8 cellular contexts compared by ENCODE assay signal in genomic region chr1:108962681-108963051, GRCh38. TPM values are rescaled to one million over a fixed set of nuclear protein-coding genes. Genes with fewer than 3 reads are reported as not detected.
A peak's percentile ranks its signal among the peaks of the same experiment; 100 is the strongest.
DNase-seq lines count a peak whose midpoint lies in the region; ATAC-seq and TF ChIP-seq lines count a peak whose summit lies in the region.

No MANE protein-coding gene starts in this region.

- peak overlapping the region; percentile 92 for H2AFZ ChIP-seq in smooth muscle cell (ENCODE audit: low read depth)

- H4K20me1 ChIP-seq in smooth muscle cell (ENCODE audit: low read depth), result peaks cover 30% of the 10 kb centered on the region

- intact Hi-C loops in right cardiac atrium (cut with DNase I), result no loop called here

- no peaks in the 10 kb centered on the region for H3K27me3 ChIP-seq in right cardiac atrium (ENCODE audit: control insufficient read depth, insufficient read depth)
- H3K27me3 ChIP-seq in smooth muscle cell (ENCODE audit: low read depth), result no peaks in the 10 kb centered on the region

- WGBS in right cardiac atrium, result 18% methylated on average over 12 of the region's 12 CpGs
- 6% methylated on average over 12 of the region's 12 CpGs for WGBS in smooth muscle cell (ENCODE audit: low lambda C conversion rate)

- H3K4me3 ChIP-seq in LNCaP clone FGC (ENCODE audit: low read depth, low read length), result peak overlapping the region; percentile 75
- H3K4me3 ChIP-seq in right cardiac atrium (ENCODE audit: low read length), result peak overlapping the region; percentile 73
- peak overlapping the region; percentile 72 for H3K4me3 ChIP-seq in smooth muscle cell

- TF ChIP-seq CTCF in LNCaP clone FGC (IDR thresholded peaks at IDR 0.05; ENCODE audit: control insufficient read depth, extremely low read depth, insufficient read depth), result no peak
- TF ChIP-seq CTCF in smooth muscle cell (IDR thresholded peaks at IDR 0.05; ENCODE audit: borderline replicate concordance, insufficient read depth, poor library complexity, severe bottlenecking), result no peak

- H3K27ac ChIP-seq in right cardiac atrium (ENCODE audit: low read length) (peak overlapping the region; percentile 92), smooth muscle cell (ENCODE audit: low read depth) (peak overlapping the region; percentile 82)

- peaks cover 44% of the 10 kb centered on the region for H3K79me2 ChIP-seq in smooth muscle cell (ENCODE audit: low read depth)

- H3K9me3 ChIP-seq in right cardiac atrium (ENCODE audit: control insufficient read depth, low read length) (no peaks in the 10 kb centered on the region), smooth muscle cell (replicated peaks; ENCODE audit: low read depth) (no peaks in the 10 kb centered on the region)

- no peaks in the 10 kb centered on the region for H3F3A ChIP-seq in smooth muscle cell (ENCODE audit: low read depth)

- peaks cover 4% of the 10 kb centered on the region for H3K4me1 ChIP-seq in right cardiac atrium (ENCODE audit: control insufficient read depth, insufficient read depth, low read length)
- peaks cover 9% of the 10 kb centered on the region for H3K4me1 ChIP-seq in smooth muscle cell (ENCODE audit: low read depth)

- DNase-seq in ELF-1 (ENCODE audit: low read depth, low spot score) (peak; percentile 62), LNCaP clone FGC (ENCODE audit: low read depth) (no peak), right cardiac atrium (peak in 2 of 3 donors; percentile 29 to 57), smooth muscle cell (lab: John Stamatoyannopoulos, UW; ENCODE audit: unreplicated experiment) (peak; percentile 0), HPDE6-E6E7 (ENCODE audit: extremely low spot score) (no peak), NOMO-1 treated with dmso at 0.1 percent for 144 hours (lab: John Stamatoyannopoulos, UW; ENCODE audit: unreplicated experiment) (no peak)
- peak; percentile 18 for DNase-seq in activated effector memory CD4-positive, alpha-beta T cell treated with Interleukin-2 at 50 U/mL for 16 hours

- H3K4me2 ChIP-seq in smooth muscle cell, result peak overlapping the region; percentile 85

- ATAC-seq in right cardiac atrium (no peak), HG03196 (IDR thresholded peaks at IDR 0.05; ENCODE audit: unreplicated experiment) (no peak)

- H3K9ac ChIP-seq in smooth muscle cell (ENCODE audit: low read depth), result peak overlapping the region; percentile 81

- no peaks in the 10 kb centered on the region for H3K36me3 ChIP-seq in smooth muscle cell (ENCODE audit: low read depth)

RNA-seq across cellular contexts. Expression of gene CLCC1, which starts 0.6 kb away (rescaled TPM):
- total RNA-seq in right cardiac atrium (10 to 100 TPM; 28.7 to 33.3 (median 30.6) TPM), smooth muscle cell (16.3 and 25.3 TPM in 2 replicates)
- polyA plus RNA-seq in right cardiac atrium (13.1 TPM), smooth muscle cell (20.5 and 23.0 TPM in 2 replicates)

Comparison
In these comparisons a context has a peak if more than half of its experiments do, and no peak if none do; other contexts are left out.
1. DNase-seq: peak in ELF-1 (single experiment), activated effector memory CD4-positive, alpha-beta T cell treated with Interleukin-2 at 50 U/mL for 16 hours (single experiment), right cardiac atrium (2 of 3) and smooth muscle cell (single experiment); none in LNCaP clone FGC (single experiment), HPDE6-E6E7 (single experiment) and NOMO-1 treated with dmso at 0.1 percent for 144 hours (single experiment).
2. Peak in every context shown above with its lines, with median percentiles within 50 percentile points of each other: H3K4me3 ChIP-seq.